18 cellular contexts compared by ENCODE assay signal in the genomic region with DNA sequence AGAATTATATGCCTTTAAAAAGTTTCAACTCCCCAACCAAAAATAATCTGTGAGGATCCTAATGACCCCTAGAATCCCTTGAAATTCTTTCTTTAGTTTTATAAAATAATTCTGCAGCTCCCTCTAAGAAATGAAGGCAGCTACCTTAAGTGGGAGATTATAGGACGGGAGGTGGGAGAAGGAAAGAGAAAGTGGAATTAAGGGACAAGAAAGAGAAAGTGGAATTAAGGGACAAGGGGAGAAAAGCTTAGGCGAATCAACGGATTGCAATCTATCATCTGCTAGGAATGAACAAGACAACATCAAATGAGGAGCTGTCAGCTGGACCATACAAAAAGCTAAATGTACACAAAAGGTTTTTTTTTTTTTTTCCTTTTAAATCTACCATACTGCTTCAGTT.
DNase-seq lines count a peak whose midpoint lies in the region; ATAC-seq and TF ChIP-seq lines count a peak whose summit lies in the region.
"Had no signal": no experiment of that assay in that cellular context is flagged by ENCODE, and none has a peak within 500 bp of the region (broad histone marks: within the 10 kb centered on the region; RNA-seq: fewer than 3 reads in every experiment).

No MANE protein-coding gene starts in this region.

- H3K4me3 Mint-ChIP-seq in activated naive CD8-positive, alpha-beta T cell: peak overlapping the region; percentile 49
- H3K4me3 Mint-ChIP-seq in activated naive CD8-positive, alpha-beta T cell treated with anti-CD3 and anti-CD28 coated beads for 36 hours: no peak overlapping the region

- H3K27me3 ChIP-seq in SJCRH30: no peaks in the 10 kb centered on the region
- no peaks in the 10 kb centered on the region for H3K27me3 ChIP-seq in testis
- H3K27me3 ChIP-seq: suprapubic skin had no signal

- WGBS in testis, 2 donors: 48 to 57% methylated on average over 3 of the region's 3 CpGs

- TF ChIP-seq CTCF in fibroblast of pulmonary artery (IDR thresholded peaks at IDR 0.05; ENCODE audit: low read length, missing control alignments) (no peak), testis (IDR thresholded peaks at IDR 0.05) (no peak)

- no peaks in the 10 kb centered on the region for H3K9me3 Mint-ChIP-seq in activated naive CD8-positive, alpha-beta T cell (ENCODE audit: low read depth)
- H3K9me3 Mint-ChIP-seq in activated naive CD8-positive, alpha-beta T cell treated with anti-CD3 and anti-CD28 coated beads for 36 hours: no peaks in the 10 kb centered on the region
- H3K9me3 Mint-ChIP-seq: activated CD4-positive, alpha-beta T cell treated with anti-CD3 and anti-CD28 coated beads, Interleukin-2, amount 10 ng/mL, durations not matched to agents 7 days and 5 days; activated T-cell treated with anti-CD3 and anti-CD28 coated beads, Interleukin-2, amount 50 U/mL, for 72 hours; naive thymus-derived CD4-positive, alpha-beta T cell; T-helper 1 cell treated with Interleukin-12 subunit alpha and Interleukin-12 subunit beta and Interleukin-4 antibody, amounts not matched to agents 30 μg/mL and 1 μg/mL, for 36 hours had no signal

- H3K36me3 ChIP-seq in SJCRH30 (peaks cover 3% of the 10 kb centered on the region; the same call in 1 of the 2 replicates), testis (ENCODE audit: low read depth, missing control alignments) (no peaks in the 10 kb centered on the region)
- H3K36me3 ChIP-seq: suprapubic skin had no signal

- H3K9me3 ChIP-seq in SJCRH30 (replicated peaks) (no peaks in the 10 kb centered on the region), testis (no peaks in the 10 kb centered on the region)
- H3K9me3 ChIP-seq: A549, suprapubic skin had no signal

- peaks cover 2% of the 10 kb centered on the region for H3K27me3 Mint-ChIP-seq in activated naive CD8-positive, alpha-beta T cell
- peaks cover 11% of the 10 kb centered on the region for H3K27me3 Mint-ChIP-seq in activated naive CD8-positive, alpha-beta T cell treated with anti-CD3 and anti-CD28 coated beads for 36 hours

- no peaks in the 10 kb centered on the region for H3K36me3 Mint-ChIP-seq in activated naive CD8-positive, alpha-beta T cell
- peaks cover 1% of the 10 kb centered on the region for H3K36me3 Mint-ChIP-seq in activated naive CD8-positive, alpha-beta T cell treated with anti-CD3 and anti-CD28 coated beads for 36 hours

- no peak overlapping the region for H3K27ac Mint-ChIP-seq in activated naive CD8-positive, alpha-beta T cell
- no peak overlapping the region for H3K27ac Mint-ChIP-seq in activated naive CD8-positive, alpha-beta T cell treated with anti-CD3 and anti-CD28 coated beads for 36 hours
- H3K27ac Mint-ChIP-seq: activated CD4-positive, alpha-beta T cell treated with anti-CD3 and anti-CD28 coated beads, Interleukin-2, amount 10 ng/mL, durations not matched to agents 7 days and 5 days; activated T-cell treated with anti-CD3 and anti-CD28 coated beads, Interleukin-2, amount 50 U/mL, for 72 hours; T-helper 1 cell treated with Interleukin-12 subunit alpha and Interleukin-12 subunit beta and Interleukin-4 antibody, amounts not matched to agents 30 μg/mL and 1 μg/mL, for 36 hours had no signal

- DNase-seq in activated naive CD8-positive, alpha-beta T cell treated with anti-CD3 and anti-CD28 coated beads for 36 hours: no peak
- DNase-seq in SJCRH30: no peak
- peak; percentile 17 for DNase-seq in fibroblast of pulmonary artery (ENCODE audit: low read depth)
- no peak for DNase-seq in testis
- no peak for DNase-seq in dedifferentiated amniotic fluid mesenchymal stem cell (ENCODE audit: extremely low spot score)
- DNase-seq in NCI-H2196 treated with DMSO at 0.1 percent for 48 hours (lab: John Stamatoyannopoulos, UW; ENCODE audit: unreplicated experiment): no peak
- DNase-seq: activated CD4-positive, alpha-beta T cell treated with anti-CD3 and anti-CD28 coated beads, Interleukin-2, amount 10 ng/mL, durations not matched to agents 7 days and 5 days; activated T-cell treated with anti-CD3 and anti-CD28 coated beads, Interleukin-2, amount 50 U/mL, for 72 hours; DMS153; left colon; naive thymus-derived CD4-positive, alpha-beta T cell; NCI-H524 treated with DMSO at 0.1 percent for 48 hours; small intestine had no signal

- no peak for TF ChIP-seq POLR2A in testis (IDR thresholded peaks at IDR 0.05)

- ATAC-seq in HG03571 (IDR thresholded peaks at IDR 0.05; ENCODE audit: unreplicated experiment): no peak
- ATAC-seq: A549; activated T-cell treated with anti-CD3 and anti-CD28 coated beads, Interleukin-2, amount 50 U/mL, for 72 hours; left colon; naive thymus-derived CD4-positive, alpha-beta T cell had no signal

- intact Hi-C loops in testis (cut with DNase I; ENCODE audit: low total_unique reads): no loop called here

- H3K4me1 ChIP-seq in SJCRH30 (peaks cover 6% of the 10 kb centered on the region), testis (peaks cover 14% of the 10 kb centered on the region)

- H3K4me3 ChIP-seq in SJCRH30: no peak overlapping the region
- H3K4me3 ChIP-seq in fibroblast of pulmonary artery (replicated peaks; ENCODE audit: low read depth, low read length): peak overlapping the region; percentile 5
- H3K4me3 ChIP-seq in testis: no peak overlapping the region
- H3K4me3 ChIP-seq: A549, suprapubic skin had no signal

- peaks cover 25% of the 10 kb centered on the region for H3K4me1 Mint-ChIP-seq in activated naive CD8-positive, alpha-beta T cell (ENCODE audit: low read depth)
- peaks cover 33% of the 10 kb centered on the region for H3K4me1 Mint-ChIP-seq in activated naive CD8-positive, alpha-beta T cell treated with anti-CD3 and anti-CD28 coated beads for 36 hours

- H3K27ac ChIP-seq in SJCRH30: 0 out of 2 replicates have a peak overlapping the region, but pooled peaks have one; percentile 4
- peak overlapping the region; percentile 25 to 50 for H3K27ac ChIP-seq in testis
- H3K27ac ChIP-seq: A549, suprapubic skin had no signal
